In genomic region chr14:65959563-65960024, GRCh38 we compare ENCODE assay signal across 11 cellular contexts.
A peak's percentile ranks its signal among the peaks of the same experiment; 100 is the strongest.
DNase-seq lines count a peak whose midpoint lies in the region; ATAC-seq, FAIRE-seq and TF ChIP-seq lines count a peak whose summit lies in the region.
"Had no signal": no experiment of that assay in that cellular context is flagged by ENCODE, and none has a peak within 500 bp of the region (broad histone marks: within the 10 kb centered on the region; RNA-seq: fewer than 3 reads in every experiment).

No MANE protein-coding gene starts in this region.

- no peaks in the 10 kb centered on the region for H3K9me3 ChIP-seq in hepatocyte (ENCODE audit: low read depth)
- H3K9me3 ChIP-seq: gastrocnemius medialis, neutrophil had no signal

- 85% methylated on average over 2 of the region's 2 CpGs for WGBS in hepatocyte (ENCODE audit: low lambda C conversion rate, missing lambda C conversion rate)

- no peak for TF ChIP-seq POLR2A in GM12891 (IDR thresholded peaks at IDR 0.05; ENCODE audit: low read depth, low read length)

- H3K9me2 ChIP-seq in hepatocyte (replicated peaks; ENCODE audit: insufficient read depth), result no peaks in the 10 kb centered on the region

- no peaks in the 10 kb centered on the region for H3K36me3 ChIP-seq in hepatocyte (replicated peaks; ENCODE audit: insufficient read depth, low read depth)
- H3K36me3 ChIP-seq: gastrocnemius medialis, neutrophil had no signal

- DNase-seq in GM12891 (ENCODE audit: insufficient read length, low spot score) (no peak), kidney tubule cell (ENCODE audit: low spot score) (peak; percentile 47), hepatocyte (ENCODE audit: low spot score) (no peak), NCI-H446 treated with DMSO at 0.1 percent for 48 hours (lab: John Stamatoyannopoulos, UW) (no peak), NCI-H2196 (lab: John Stamatoyannopoulos, UW; ENCODE audit: unreplicated experiment) (no peak)
- DNase-seq: gastrocnemius medialis, left cardiac atrium had no signal

- H2AFZ ChIP-seq in hepatocyte, result no peak overlapping the region

- peak; percentile 72 for ATAC-seq in GM19467 (IDR thresholded peaks at IDR 0.05; ENCODE audit: unreplicated experiment)
- peak; percentile 71 for ATAC-seq in HG03196 (IDR thresholded peaks at IDR 0.05; ENCODE audit: unreplicated experiment)

- no peak overlapping the region for H3K4me3 ChIP-seq in hepatocyte
- H3K4me3 ChIP-seq: gastrocnemius medialis had no signal

- H3K27ac ChIP-seq in hepatocyte, result no peak overlapping the region
- H3K27ac ChIP-seq: gastrocnemius medialis, neutrophil had no signal

- no peaks in the 10 kb centered on the region for H3K27me3 ChIP-seq in hepatocyte

- no peak for TF ChIP-seq CTCF in hepatocyte (IDR thresholded peaks at IDR 0.05; ENCODE audit: poor library complexity)

- H3K4me2 ChIP-seq in hepatocyte, result no peak overlapping the region

- FAIRE-seq in GM12891 (lab: Jason Lieb, UNC), result peak; percentile 13
- FAIRE-seq: H54 had no signal

- no peaks in the 10 kb centered on the region for H3K4me1 ChIP-seq in hepatocyte (ENCODE audit: insufficient read depth)
- H3K4me1 ChIP-seq: gastrocnemius medialis had no signal

- no peaks in the 10 kb centered on the region for H4K20me1 ChIP-seq in hepatocyte (ENCODE audit: insufficient read depth, poor library complexity, severe bottlenecking)

- H3K79me2 ChIP-seq in hepatocyte, result no peaks in the 10 kb centered on the region

TF ChIP-seq in GM12891, 5 proteins besides CTCF, POLR2A, EP300 and RAD21:
- TF ChIP-seq POU2F2 (IDR thresholded peaks at IDR 0.05; ENCODE audit: low read depth, low read length), result no peak
- no peak for TF ChIP-seq TAF1 (IDR thresholded peaks at IDR 0.05; ENCODE audit: low read depth, low read length)
- no peak for TF ChIP-seq SPI1 (IDR thresholded peaks at IDR 0.05; ENCODE audit: low read depth, low read length)
- TF ChIP-seq PAX5 (IDR thresholded peaks at IDR 0.05; ENCODE audit: insufficient read depth, low read length, severe bottlenecking), result no peak
- TF ChIP-seq POLR2AphosphoS5 (IDR thresholded peaks at IDR 0.05; ENCODE audit: low read depth, low read length), result no peak
